21 cellular contexts compared by ENCODE assay signal in the genomic region with DNA sequence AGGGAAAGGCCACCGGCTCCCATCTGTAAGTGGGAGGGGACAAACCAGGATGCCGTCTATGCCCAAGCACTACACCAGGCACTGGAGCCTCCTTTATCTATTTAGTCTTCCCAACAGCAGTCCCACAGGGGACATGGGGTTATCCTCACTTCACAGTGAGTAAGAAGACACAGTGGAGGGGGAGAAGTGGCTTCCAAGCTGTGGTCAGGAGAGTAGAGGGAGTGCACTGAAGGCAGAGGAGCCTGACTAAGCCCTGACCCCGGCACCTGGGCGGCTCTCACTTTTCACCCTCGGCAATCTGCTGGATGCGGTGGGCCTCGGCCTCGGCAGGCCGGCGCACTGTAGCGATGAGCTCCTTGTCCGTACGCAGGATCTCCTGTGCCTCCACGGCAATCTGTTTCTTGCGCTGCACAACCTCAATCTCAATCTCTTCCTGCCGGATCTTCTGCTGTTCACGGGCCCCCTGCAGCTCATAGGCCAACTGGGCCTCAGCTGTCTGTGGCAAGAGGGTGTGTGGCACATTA. TPM values are rescaled to one million over a fixed set of nuclear protein-coding genes. Genes with fewer than 3 reads are reported as not detected.
DNase-seq lines count a peak whose midpoint lies in the region; ATAC-seq and TF ChIP-seq lines count a peak whose summit lies in the region.
"Had no signal": no experiment of that assay in that cellular context is flagged by ENCODE, and none has a peak within 500 bp of the region (broad histone marks: within the 10 kb centered on the region; RNA-seq: fewer than 3 reads in every experiment).

No MANE protein-coding gene starts in this region.

- H3K27me3 ChIP-seq in CD8-positive, alpha-beta T cell (ENCODE audit: insufficient read depth, low read length), result no peaks in the 10 kb centered on the region
- H3K27me3 ChIP-seq in Caco-2 (replicated peaks; ENCODE audit: control insufficient read depth, insufficient read depth, low read length) (no peaks in the 10 kb centered on the region), WERI-Rb-1 (ENCODE audit: insufficient read depth, low read depth, severe bottlenecking) (no peaks in the 10 kb centered on the region), osteoblast (ENCODE audit: insufficient read depth, low read length) (no peaks in the 10 kb centered on the region)
- H3K27me3 ChIP-seq: BLaER1 had no signal

- peaks cover 63% of the 10 kb centered on the region for H3K36me3 ChIP-seq in CD8-positive, alpha-beta T cell (ENCODE audit: insufficient read depth, low read length)
- H3K36me3 ChIP-seq in Caco-2 (ENCODE audit: control insufficient read depth, insufficient read depth, low read length) (peaks cover 8% of the 10 kb centered on the region), WERI-Rb-1 (peaks cover 52% of the 10 kb centered on the region), osteoblast (ENCODE audit: insufficient read depth, low read length) (peaks cover 33% of the 10 kb centered on the region)

- POLR2A ChIA-PET in CD8-positive, alpha-beta T cell (lab: Charles Lee), result interaction anchor here (1.4 kb wide), 1 partner anchor 16 kb away, joined by 7 read pairs; a partner anchor contains a TSS
- POLR2A ChIA-PET in Caco-2 (lab: Charles Lee), result no interaction called here

- no peak for TF ChIP-seq CTCF in CD8-positive, alpha-beta T cell (IDR thresholded peaks at IDR 0.05)
- no peak for TF ChIP-seq CTCF in Caco-2 (IDR thresholded peaks at IDR 0.05; ENCODE audit: insufficient read depth in 1 of 2, low read depth in 1 of 2, low read length in 1 of 2, severe bottlenecking in 1 of 2, unreplicated experiment in 1 of 2)
- TF ChIP-seq CTCF in WERI-Rb-1 (IDR thresholded peaks at IDR 0.05; ENCODE audit: low read depth, low read length), result no peak
- TF ChIP-seq CTCF in osteoblast (IDR thresholded peaks at IDR 0.05; ENCODE audit: extremely low read depth, low read depth, low read length), result no peak

- H3K4me1 Mint-ChIP-seq in CD8-positive, alpha-beta T cell (ENCODE audit: low read depth), result peaks cover 7% of the 10 kb centered on the region
- peaks cover 7% of the 10 kb centered on the region for H3K4me1 Mint-ChIP-seq in Caco-2 (ENCODE audit: low read depth, unreplicated experiment)

- no peak overlapping the region for H2AFZ ChIP-seq in osteoblast (ENCODE audit: low read length)
- H2AFZ ChIP-seq: GM23248 had no signal

- no peaks in the 10 kb centered on the region for H3K79me2 ChIP-seq in osteoblast (ENCODE audit: insufficient read depth, low read length)

- H3K9me3 ChIP-seq in CD8-positive, alpha-beta T cell (ENCODE audit: low read length), result no peaks in the 10 kb centered on the region
- H3K9me3 ChIP-seq in Caco-2 (no peaks in the 10 kb centered on the region), WERI-Rb-1 (ENCODE audit: severe bottlenecking) (no peaks in the 10 kb centered on the region), osteoblast (ENCODE audit: low read depth, low read length) (no peaks in the 10 kb centered on the region)
- H3K9me3 ChIP-seq: BLaER1 had no signal

- H3K4me2 ChIP-seq in osteoblast (ENCODE audit: insufficient read depth, low read length), result no peak overlapping the region
- H3K4me2 ChIP-seq: BLaER1 had no signal

- H3K27ac Mint-ChIP-seq in CD8-positive, alpha-beta T cell, result peak overlapping the region; percentile 38
- no peak overlapping the region for H3K27ac Mint-ChIP-seq in Caco-2 (ENCODE audit: unreplicated experiment)
- H3K27ac Mint-ChIP-seq: B cell; CD4-positive, CD25-positive, alpha-beta regulatory T cell had no signal

- no peaks in the 10 kb centered on the region for H3K27me3 Mint-ChIP-seq in CD8-positive, alpha-beta T cell (ENCODE audit: low read depth)
- H3K27me3 Mint-ChIP-seq in Caco-2 (ENCODE audit: insufficient read depth, unreplicated experiment), result no peaks in the 10 kb centered on the region
- H3K27me3 Mint-ChIP-seq: B cell; CD4-positive, CD25-positive, alpha-beta regulatory T cell had no signal

- CTCF ChIA-PET in CD8-positive, alpha-beta T cell (lab: Charles Lee), result interaction anchor here (0.9 to 2.1 kb wide), 3 partner anchors 22 to 155 kb away, joined by 3 to 5 read pairs (median 3); a partner anchor contains a TSS
- CTCF ChIA-PET in Caco-2 (lab: Charles Lee), result interaction anchor here (4.8 kb wide), 1 partner anchor 118 kb away, joined by 70 read pairs; no protein-coding TSS in a partner anchor

- H4K20me1 ChIP-seq in osteoblast (ENCODE audit: insufficient read depth, low read length), result peaks cover 2% of the 10 kb centered on the region

- ATAC-seq in CD8-positive, alpha-beta T cell, result no peak
- ATAC-seq: GM12878 had no signal

- BruUV-seq in Caco-2 (replicated peaks; lab: Mats Ljungman, UMichigan), result TSS peak; percentile 17

- no peak overlapping the region for H3K27ac ChIP-seq in CD8-positive, alpha-beta T cell (ENCODE audit: low read depth, low read length)
- H3K27ac ChIP-seq in WERI-Rb-1, result peak overlapping the region; percentile 29; the same call in 1 of the 2 replicates
- no peak overlapping the region for H3K27ac ChIP-seq in osteoblast (ENCODE audit: low read depth, low read length)
- H3K27ac ChIP-seq: BLaER1, C4-2B, GM23248 had no signal

- H3K36me3 Mint-ChIP-seq in CD8-positive, alpha-beta T cell, result peaks cover 85% of the 10 kb centered on the region
- peaks cover 34% of the 10 kb centered on the region for H3K36me3 Mint-ChIP-seq in Caco-2 (ENCODE audit: insufficient read depth, unreplicated experiment)

- H3K4me3 ChIP-seq in CD8-positive, alpha-beta T cell (ENCODE audit: low read depth, low read length), result no peak overlapping the region
- H3K4me3 ChIP-seq in Caco-2 (ENCODE audit: low read depth, low read length), result no peak overlapping the region
- no peak overlapping the region for H3K4me3 ChIP-seq in WERI-Rb-1 (ENCODE audit: low read depth, low read length)
- no peak overlapping the region for H3K4me3 ChIP-seq in osteoblast (ENCODE audit: insufficient read depth, low read length)
- H3K4me3 ChIP-seq: BLaER1, GM12878, GM23248 had no signal

- no peaks in the 10 kb centered on the region for H3K9me3 Mint-ChIP-seq in CD8-positive, alpha-beta T cell
- no peaks in the 10 kb centered on the region for H3K9me3 Mint-ChIP-seq in Caco-2 (ENCODE audit: unreplicated experiment)
- H3K9me3 Mint-ChIP-seq: CD4-positive, CD25-positive, alpha-beta regulatory T cell; CD8-positive, alpha-beta memory T cell had no signal

- H3K4me3 Mint-ChIP-seq in CD8-positive, alpha-beta T cell, result no peak overlapping the region
- no peak overlapping the region for H3K4me3 Mint-ChIP-seq in Caco-2 (ENCODE audit: unreplicated experiment)
- H3K4me3 Mint-ChIP-seq: B cell; CD4-positive, CD25-positive, alpha-beta regulatory T cell; CD8-positive, alpha-beta memory T cell had no signal

- H3K4me1 ChIP-seq in CD8-positive, alpha-beta T cell (ENCODE audit: insufficient read depth, low read length), result no peaks in the 10 kb centered on the region
- H3K4me1 ChIP-seq in Caco-2 (no peaks in the 10 kb centered on the region), osteoblast (ENCODE audit: insufficient read depth, low read length) (no peaks in the 10 kb centered on the region)

- no peak for DNase-seq in CD8-positive, alpha-beta T cell
- DNase-seq in Caco-2 (no peak), WERI-Rb-1 (no peak), osteoblast (ENCODE audit: insufficient read length, low spot score, missing footprints) (peak; percentile 21), activated gamma-delta T cell (lab: John Stamatoyannopoulos, UW) (no peak), amniotic stem cell (lab: John Stamatoyannopoulos, UW) (no peak)
- DNase-seq in central memory CD4-positive, alpha-beta T cell, result no peak
- DNase-seq: Calu3; CD4-positive, CD25-positive, alpha-beta regulatory T cell; CD8-positive, alpha-beta memory T cell; DMS153; DMS79; EL; GDM1; GM23248; H7; HCEC 1CT had no signal

- intact Hi-C loops in CD8-positive, alpha-beta T cell (cut with DNase I, micrococcal nuclease), result no loop called here
- intact Hi-C loops in Caco-2 (cut with micrococcal nuclease; ENCODE audit: unreplicated experiment), result no loop called here

RNA-seq across cellular contexts. Expression of a gene that starts 15.9 kb away (rescaled TPM):
- 10 to 100 TPM; 69.7 to 71.6 TPM for total RNA-seq in CD8-positive, alpha-beta T cell
- total RNA-seq in Caco-2 (2022), result 182 and 189 TPM in 2 replicates
- total RNA-seq in osteoblast, result 32.1 and 35.1 TPM in 2 replicates

RNA-seq across cellular contexts. Expression of a gene that starts 21.3 kb away (rescaled TPM):
- 10 to 100 TPM; 27.3 to 30.9 TPM for total RNA-seq in CD8-positive, alpha-beta T cell
- total RNA-seq in Caco-2 (2022), result 32.8 and 38.0 TPM in 2 replicates
- 4.7 and 6.2 TPM in 2 replicates for total RNA-seq in osteoblast

RNA-seq across cellular contexts. Expression of a gene that starts 26.8 kb away (rescaled TPM):
- total RNA-seq in CD8-positive, alpha-beta T cell, result 10 to 100 TPM; 20.0 to 21.2 TPM
- 77.4 and 85.1 TPM in 2 replicates for total RNA-seq in Caco-2 (2022)
- total RNA-seq in osteoblast, result 28.9 and 30.4 TPM in 2 replicates

RNA-seq across cellular contexts. Expression of a gene that starts 39.0 kb away (rescaled TPM):
- total RNA-seq in CD8-positive, alpha-beta T cell, result 10 to 100 TPM; 20.2 to 20.6 TPM
- total RNA-seq in Caco-2 (2022) (37.6 and 39.5 TPM in 2 replicates), osteoblast (4.4 and 5.1 TPM in 2 replicates)
